Comparison of ENCODE assay signal across 17 cellular contexts in genomic region chr13:67096418-67096817, GRCh38.
A peak's percentile ranks its signal among the peaks of the same experiment; 100 is the strongest.
DNase-seq lines count a peak whose midpoint lies in the region; ATAC-seq and TF ChIP-seq lines count a peak whose summit lies in the region.
"Had no signal": no experiment of that assay in that cellular context is flagged by ENCODE, and none has a peak within 500 bp of the region (broad histone marks: within the 10 kb centered on the region; RNA-seq: fewer than 3 reads in every experiment).

No MANE protein-coding gene starts in this region.

- TF ChIP-seq CTCF in HEK293 (tag by site-specific recombination; IDR thresholded peaks at IDR 0.05) (no peak), OCI-LY7 (conservative IDR thresholded peaks at IDR 0.05; ENCODE audit: low read length) (no peak), transverse colon (IDR thresholded peaks at IDR 0.05) (no peak)

- H3K4me2 ChIP-seq in OCI-LY7 (ENCODE audit: low read length): no peak overlapping the region

- 81 to 88% methylated on average over 2 of the region's 2 CpGs for WGBS in transverse colon (ENCODE audit: low coverage in 1 of 2), 2 donors

- H3K4me3 ChIP-seq in HEK293 (ENCODE audit: low read depth, low read length) (no peak overlapping the region), OCI-LY7 (ENCODE audit: low read depth, low read length, poor library complexity, severe bottlenecking) (no peak overlapping the region), transverse colon (no peak overlapping the region)

- DNase-seq in OCI-LY7 (ENCODE audit: low spot score) (no peak), globus pallidus (ENCODE audit: low spot score) (peak; percentile 22), DMS 273 treated with DMSO at 0.1 percent for 48 hours (lab: John Stamatoyannopoulos, UW) (no peak), transverse colon (no peak)
- DNase-seq: ACHN; BE2C; C1 segment of cervical spinal cord; Caco-2; CD4-positive, CD25-positive, alpha-beta regulatory T cell; DMS153; DMS79; GDM1; GOT3; H7 had no signal

- H3K9me3 ChIP-seq in HEK293 (ENCODE audit: control insufficient read depth, insufficient read depth, low read depth, low read length): no peaks in the 10 kb centered on the region
- no peaks in the 10 kb centered on the region for H3K9me3 ChIP-seq in OCI-LY7 (ENCODE audit: low read length)
- no peaks in the 10 kb centered on the region for H3K9me3 ChIP-seq in transverse colon
- H3K9me3 ChIP-seq: BE2C, Caco-2 had no signal

- peak overlapping the region; percentile 56 for H2AFZ ChIP-seq in OCI-LY7 (ENCODE audit: low read length)

- no peak for TF ChIP-seq EP300 in transverse colon (IDR thresholded peaks at IDR 0.05; ENCODE audit: low read depth)

- no peaks in the 10 kb centered on the region for H3K36me3 ChIP-seq in HEK293 (ENCODE audit: control insufficient read depth in 2 of 2, insufficient read depth in 1 of 2, low read length in 2 of 2)
- H3K36me3 ChIP-seq in OCI-LY7 (ENCODE audit: insufficient read depth, low read length): no peaks in the 10 kb centered on the region
- H3K36me3 ChIP-seq in transverse colon: no peaks in the 10 kb centered on the region
- H3K36me3 ChIP-seq: BE2C had no signal

- no peaks in the 10 kb centered on the region for H3K9me2 ChIP-seq in OCI-LY7 (ENCODE audit: insufficient read depth, low read length)

- POLR2A ChIA-PET in HEK293 (lab: Yijun Ruan, JAX): no interaction called here
- POLR2A ChIA-PET in OCI-LY7 (lab: Charles Lee): no interaction called here

- no peaks in the 10 kb centered on the region for H3K79me2 ChIP-seq in OCI-LY7 (ENCODE audit: insufficient read depth, low read depth, low read length)

- intact Hi-C loops in OCI-LY7 (cut with micrococcal nuclease; ENCODE audit: unreplicated experiment): no loop called here
- intact Hi-C loops in transverse colon (cut with DNase I; ENCODE audit: low total_unique reads): no loop called here

- BruUV-seq in OCI-LY7 (replicated peaks; lab: Mats Ljungman, UMichigan): no TSS peak

- no peaks in the 10 kb centered on the region for H3K9me3 Mint-ChIP-seq in activated T-helper 17 cell treated with anti-CD3 and anti-CD28 coated beads, Interleukin-2, amount 50 U/mL, for 72 hours

- no peaks in the 10 kb centered on the region for H3K4me1 ChIP-seq in HEK293 (ENCODE audit: control insufficient read depth, insufficient read depth, low read length)
- H3K4me1 ChIP-seq in OCI-LY7 (ENCODE audit: insufficient read depth, low read length, poor library complexity, severe bottlenecking): no peaks in the 10 kb centered on the region
- no peaks in the 10 kb centered on the region for H3K4me1 ChIP-seq in transverse colon
- H3K4me1 ChIP-seq: BE2C had no signal

- H3K27me3 Mint-ChIP-seq in activated T-helper 17 cell treated with anti-CD3 and anti-CD28 coated beads, Interleukin-2, amount 50 U/mL, for 72 hours: no peaks in the 10 kb centered on the region
- H3K27me3 Mint-ChIP-seq: CD4-positive, CD25-positive, alpha-beta regulatory T cell had no signal

- in situ Hi-C loops in transverse colon (cut with MboI; ENCODE audit: low pct_ligation_motif_present in 1 of 4, low pct_unique_long_range_greater_than_20kb in 1 of 4, low sequenced_read_pairs in 3 of 4): no loop called here

- H3K4me1 Mint-ChIP-seq in activated T-helper 17 cell treated with anti-CD3 and anti-CD28 coated beads, Interleukin-2, amount 50 U/mL, for 72 hours: no peaks in the 10 kb centered on the region
- H3K4me1 Mint-ChIP-seq: CD4-positive, CD25-positive, alpha-beta regulatory T cell had no signal

- TF ChIP-seq POLR2A in transverse colon (IDR thresholded peaks at IDR 0.05): no peak

- no peaks in the 10 kb centered on the region for H4K20me1 ChIP-seq in OCI-LY7 (ENCODE audit: insufficient read depth, low read length)

- no peak overlapping the region for H3K27ac Mint-ChIP-seq in activated T-helper 17 cell treated with anti-CD3 and anti-CD28 coated beads, Interleukin-2, amount 50 U/mL, for 72 hours
- H3K27ac Mint-ChIP-seq: CD4-positive, CD25-positive, alpha-beta regulatory T cell had no signal

- no peak overlapping the region for H3K27ac ChIP-seq in HEK293 (ENCODE audit: extremely low read depth, low read depth, low read length)
- H3K27ac ChIP-seq in OCI-LY7 (ENCODE audit: low read depth, low read length, poor library complexity, severe bottlenecking): no peak overlapping the region
- no peak overlapping the region for H3K27ac ChIP-seq in transverse colon

- H3K27me3 ChIP-seq in transverse colon: no peaks in the 10 kb centered on the region
- H3K27me3 ChIP-seq: BE2C had no signal

- no peaks in the 10 kb centered on the region for H3K36me3 Mint-ChIP-seq in activated T-helper 17 cell treated with anti-CD3 and anti-CD28 coated beads, Interleukin-2, amount 50 U/mL, for 72 hours (ENCODE audit: low read depth)
- H3K36me3 Mint-ChIP-seq: CD4-positive, CD25-positive, alpha-beta regulatory T cell had no signal

- CTCF ChIA-PET in HEK293 (lab: Yijun Ruan, JAX) (no interaction called here), OCI-LY7 (lab: Charles Lee; ENCODE audit: unreplicated experiment) (no interaction called here)

- ATAC-seq in activated T-helper 17 cell treated with anti-CD3 and anti-CD28 coated beads, Interleukin-2, amount 50 U/mL, for 72 hours (replicated peaks): no peak
- ATAC-seq: HCT116 had no signal

- H3K4me3 Mint-ChIP-seq in activated T-helper 17 cell treated with anti-CD3 and anti-CD28 coated beads, Interleukin-2, amount 50 U/mL, for 72 hours: no peak overlapping the region
- H3K4me3 Mint-ChIP-seq: CD4-positive, CD25-positive, alpha-beta regulatory T cell had no signal

TF ChIP-seq in HEK293, 187 proteins besides CTCF, POLR2A, EP300 and RAD21:
- TF ChIP-seq ZNF248 (tag by site-specific recombination; IDR thresholded peaks at IDR 0.05) (no peak), ZNF155 (tag by site-specific recombination; IDR thresholded peaks at IDR 0.05) (no peak), PBX3 (CRISPR knock-in tag; IDR thresholded peaks at IDR 0.05) (no peak), ZSCAN18 (tag by site-specific recombination; IDR thresholded peaks at IDR 0.05) (no peak), PRDM4 (tag by site-specific recombination; IDR thresholded peaks at IDR 0.05) (no peak), BCL11A (tag by site-specific recombination; IDR thresholded peaks at IDR 0.05; ENCODE audit: low read depth) (no peak), ZNF426 (tag by site-specific recombination; IDR thresholded peaks at IDR 0.05) (no peak), ZNF677 (tag by site-specific recombination; IDR thresholded peaks at IDR 0.05) (peak; percentile 66)
